Comparison of ENCODE assay signal across 21 cellular contexts in the genomic region with DNA sequence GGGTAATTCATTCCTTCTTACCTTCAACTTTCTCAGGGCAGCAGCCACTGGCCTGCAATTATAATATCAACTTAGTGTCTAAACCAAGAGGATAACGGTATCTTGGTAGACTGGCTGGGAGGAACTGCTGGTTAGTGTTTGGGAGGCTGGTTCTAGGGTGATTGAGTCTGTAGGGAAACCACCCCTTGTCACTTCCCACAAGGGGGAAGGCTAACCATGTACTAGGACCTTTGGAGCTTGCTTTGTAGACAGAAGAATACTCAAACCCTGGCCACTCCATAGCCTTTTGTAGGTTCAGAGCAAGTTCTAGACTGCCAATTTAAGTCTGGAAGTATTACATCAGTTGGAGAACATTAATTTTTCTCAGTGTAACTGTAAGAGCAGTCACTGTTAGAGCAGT.
"Had no signal": no experiment of that assay in that cellular context is flagged by ENCODE, and none has a peak within 500 bp of the region (broad histone marks: within the 10 kb centered on the region; RNA-seq: fewer than 3 reads in every experiment).

No MANE protein-coding gene starts in this region.

- H3K27ac ChIP-seq: coronary artery, esophagus muscularis mucosa, ovary, psoas muscle, right atrium auricular region had no signal

- H3K9me3 ChIP-seq: esophagus muscularis mucosa, ovary, psoas muscle, right atrium auricular region had no signal

- H3K27me3 Mint-ChIP-seq: activated naive CD8-positive, alpha-beta T cell treated with anti-CD3 and anti-CD28 coated beads, Interleukin-2, amount 10 ng/mL, durations not matched to agents 7 days and 5 days; naive thymus-derived CD8-positive, alpha-beta T cell had no signal

- H3K4me1 Mint-ChIP-seq: activated naive CD8-positive, alpha-beta T cell treated with anti-CD3 and anti-CD28 coated beads, Interleukin-2, amount 10 ng/mL, durations not matched to agents 7 days and 5 days; mesothelial cell of epicardium; naive thymus-derived CD8-positive, alpha-beta T cell; WTC11 had no signal

- DNase-seq: activated CD4-positive, alpha-beta T cell treated with anti-CD3 and anti-CD28 coated beads, Interleukin-2, amount 50 U/mL, for 48 hours; activated effector memory CD4-positive, alpha-beta T cell treated with Interleukin-2 at 50 U/mL for 16 hours; activated naive CD4-positive, alpha-beta T cell treated with anti-CD3 and anti-CD28 coated beads for 36 hours; activated naive CD8-positive, alpha-beta T cell treated with anti-CD3 and anti-CD28 coated beads, Interleukin-2, amount 10 ng/mL, durations not matched to agents 7 days and 5 days; activated T-cell treated with anti-CD3 and anti-CD28 coated beads, Interleukin-2, amount 50 U/mL, for 72 hours; amniotic stem cell; cerebellar nuclear complex; islet precursor cell; naive thymus-derived CD8-positive, alpha-beta T cell; ovary; psoas muscle; stimulated activated CD4-positive, alpha-beta T cell treated with anti-CD3 and anti-CD28 coated beads, Interleukin-12 subunit alpha, Interleukin-12 subunit beta, amount 100 ng/mL, for 4 hours; stimulated activated CD4-positive, alpha-beta T cell treated with anti-CD3 and anti-CD28 coated beads, Interleukin-1b, Interleukin-23, amount 100 ng/mL, for 48 hours; T-helper 9 cell; trophoblast cell had no signal

- ATAC-seq: activated T-cell treated with anti-CD3 and anti-CD28 coated beads, Interleukin-2, amount 50 U/mL, for 72 hours; naive thymus-derived CD8-positive, alpha-beta T cell; psoas muscle; WTC11 had no signal

- H3K27ac Mint-ChIP-seq: activated naive CD4-positive, alpha-beta T cell treated with anti-CD3 and anti-CD28 coated beads for 36 hours; activated naive CD8-positive, alpha-beta T cell treated with anti-CD3 and anti-CD28 coated beads, Interleukin-2, amount 10 ng/mL, durations not matched to agents 7 days and 5 days; activated T-cell treated with anti-CD3 and anti-CD28 coated beads, Interleukin-2, amount 50 U/mL, for 72 hours; mesothelial cell of epicardium; WTC11 had no signal

- H3K27me3 ChIP-seq: esophagus muscularis mucosa, ovary, right atrium auricular region had no signal

- H3K4me3 ChIP-seq: coronary artery, esophagus muscularis mucosa, lung, ovary, psoas muscle, right atrium auricular region had no signal

- H3K4me1 ChIP-seq: esophagus muscularis mucosa, psoas muscle had no signal

- H3K36me3 ChIP-seq: ovary had no signal

- H3K4me3 Mint-ChIP-seq: activated naive CD4-positive, alpha-beta T cell treated with anti-CD3 and anti-CD28 coated beads for 36 hours; activated naive CD8-positive, alpha-beta T cell treated with anti-CD3 and anti-CD28 coated beads, Interleukin-2, amount 10 ng/mL, durations not matched to agents 7 days and 5 days; activated T-cell treated with anti-CD3 and anti-CD28 coated beads, Interleukin-2, amount 50 U/mL, for 72 hours; mesothelial cell of epicardium; naive thymus-derived CD8-positive, alpha-beta T cell; WTC11 had no signal

- H3K9me3 Mint-ChIP-seq: activated naive CD4-positive, alpha-beta T cell treated with anti-CD3 and anti-CD28 coated beads for 36 hours; activated naive CD8-positive, alpha-beta T cell treated with anti-CD3 and anti-CD28 coated beads, Interleukin-2, amount 10 ng/mL, durations not matched to agents 7 days and 5 days; activated T-cell treated with anti-CD3 and anti-CD28 coated beads, Interleukin-2, amount 50 U/mL, for 72 hours; mesothelial cell of epicardium; naive thymus-derived CD8-positive, alpha-beta T cell; WTC11 had no signal
